In the genomic region with DNA sequence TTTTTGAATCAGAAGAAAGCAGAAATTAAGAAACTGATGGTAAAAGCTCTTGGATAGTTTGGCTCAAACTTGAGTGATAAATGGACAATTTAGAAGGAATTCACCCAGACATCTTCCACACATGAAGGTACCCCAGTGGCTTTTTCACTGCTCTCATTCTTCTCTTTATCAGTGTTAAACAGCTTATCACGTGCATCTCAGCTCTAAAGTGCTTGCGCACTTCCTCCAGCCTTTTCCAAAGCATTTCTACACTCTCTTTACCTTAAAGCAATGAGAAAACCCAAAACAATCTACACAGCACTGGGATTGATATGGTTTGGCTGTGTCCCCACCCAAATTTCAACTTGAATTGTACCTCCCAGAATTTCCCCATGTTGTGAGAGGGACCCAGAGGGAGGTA, we compare ENCODE assay signal across 29 cellular contexts.
"Had no signal": no experiment of that assay in that cellular context is flagged by ENCODE, and none has a peak within 500 bp of the region (broad histone marks: within the 10 kb centered on the region; RNA-seq: fewer than 3 reads in every experiment).

No MANE protein-coding gene starts in this region.

- H3K27me3 Mint-ChIP-seq: activated CD4-positive, alpha-beta memory T cell treated with anti-CD3 and anti-CD28 coated beads for 36 hours; activated CD4-positive, alpha-beta T cell treated with anti-CD3 and anti-CD28 coated beads for 36 hours; activated CD4-positive, alpha-beta T cell treated with anti-CD3 and anti-CD28 coated beads, Interleukin-2, amount 10 ng/mL, durations not matched to agents 24 days and 14 days; activated CD8-positive, alpha-beta memory T cell treated with anti-CD3 and anti-CD28 coated beads, Interleukin-2, amount 10 ng/mL, durations not matched to agents 7 days and 5 days; activated naive CD8-positive, alpha-beta T cell; activated T-cell treated with anti-CD3 and anti-CD28 coated beads, Interleukin-2, amount 50 U/mL, for 24 hours; central memory CD8-positive, alpha-beta T cell; dendritic cell treated with granulocyte-macrophage colony-stimulating factor and Interleukin-4, amounts not matched to agents 40 ng/mL and 50 ng/mL, for 4 days had no signal

- DNase-seq: activated CD4-positive, alpha-beta memory T cell treated with anti-CD3 and anti-CD28 coated beads for 36 hours; activated CD4-positive, alpha-beta T cell treated with anti-CD3 and anti-CD28 coated beads for 36 hours; activated CD4-positive, alpha-beta T cell treated with anti-CD3 and anti-CD28 coated beads, Interleukin-2, amount 10 ng/mL, durations not matched to agents 24 days and 14 days; activated CD4-positive, CD25-positive, alpha-beta regulatory T cell; activated CD4-positive, CD25-positive, alpha-beta regulatory T cell treated with anti-CD3 and anti-CD28 coated beads, Interleukin-2, amount 50 U/mL, for 72 hours; activated CD8-positive, alpha-beta memory T cell treated with anti-CD3 and anti-CD28 coated beads, Interleukin-2, amount 10 ng/mL, durations not matched to agents 7 days and 5 days; activated CD8-positive, alpha-beta memory T cell treated with anti-CD3 and anti-CD28 coated beads, Interleukin-2, amount 50 U/mL, for 4 hours; activated CD8-positive, alpha-beta T cell treated with anti-CD3 and anti-CD28 coated beads, Interleukin-2, amount 10 ng/mL, durations not matched to agents 7 days and 5 days; activated gamma-delta T cell; activated naive CD4-positive, alpha-beta T cell; activated naive CD4-positive, alpha-beta T cell treated with anti-CD3 and anti-CD28 coated beads, Interleukin-2, amount 50 U/mL, for 16 hours; activated T-cell treated with anti-CD3 and anti-CD28 coated beads, Interleukin-2, amount 50 U/mL, for 24 hours; activated T-cell treated with anti-CD3 and anti-CD28 coated beads, Interleukin-2, amount 50 U/mL, for 72 hours; amniotic stem cell; anterior cingulate cortex; brain microvascular endothelial cell; dorsolateral prefrontal cortex; effector memory CD4-positive, alpha-beta T cell; erythroblast; gastrocnemius medialis; glutamatergic neuron; heart left ventricle; T-helper 2 cell had no signal

- H3K36me3 ChIP-seq: brain microvascular endothelial cell, esophagus muscularis mucosa, gastrocnemius medialis, heart left ventricle had no signal

- H3K27ac Mint-ChIP-seq: activated CD4-positive, alpha-beta memory T cell treated with anti-CD3 and anti-CD28 coated beads for 36 hours; activated CD4-positive, alpha-beta T cell treated with anti-CD3 and anti-CD28 coated beads for 36 hours; activated CD4-positive, alpha-beta T cell treated with anti-CD3 and anti-CD28 coated beads, Interleukin-2, amount 10 ng/mL, durations not matched to agents 24 days and 14 days; activated CD8-positive, alpha-beta memory T cell treated with anti-CD3 and anti-CD28 coated beads, Interleukin-2, amount 10 ng/mL, durations not matched to agents 7 days and 5 days; activated CD8-positive, alpha-beta T cell treated with anti-CD3 and anti-CD28 coated beads, Interleukin-2, amount 10 ng/mL, durations not matched to agents 7 days and 5 days; activated naive CD8-positive, alpha-beta T cell; activated T-cell treated with anti-CD3 and anti-CD28 coated beads, Interleukin-2, amount 50 U/mL, for 24 hours; activated T-cell treated with anti-CD3 and anti-CD28 coated beads, Interleukin-2, amount 50 U/mL, for 72 hours; dendritic cell treated with granulocyte-macrophage colony-stimulating factor and Interleukin-4, amounts not matched to agents 40 ng/mL and 50 ng/mL, for 4 days had no signal

- H3K27ac ChIP-seq: brain microvascular endothelial cell, coronary artery, dorsolateral prefrontal cortex, esophagus muscularis mucosa, foreskin keratinocyte, gastrocnemius medialis, heart left ventricle had no signal

- H3K4me1 Mint-ChIP-seq: activated CD4-positive, alpha-beta T cell treated with anti-CD3 and anti-CD28 coated beads for 36 hours; activated CD4-positive, alpha-beta T cell treated with anti-CD3 and anti-CD28 coated beads, Interleukin-2, amount 10 ng/mL, durations not matched to agents 24 days and 14 days; activated CD8-positive, alpha-beta memory T cell treated with anti-CD3 and anti-CD28 coated beads, Interleukin-2, amount 10 ng/mL, durations not matched to agents 7 days and 5 days; central memory CD8-positive, alpha-beta T cell had no signal

- H3K27me3 ChIP-seq: brain microvascular endothelial cell, esophagus muscularis mucosa, foreskin keratinocyte, gastrocnemius medialis, heart left ventricle had no signal

- H3K4me3 ChIP-seq: coronary artery, dorsolateral prefrontal cortex, esophagus muscularis mucosa, gastrocnemius medialis, heart left ventricle had no signal

- ATAC-seq: activated CD4-positive, alpha-beta T cell treated with anti-CD3 and anti-CD28 coated beads for 36 hours; activated CD8-positive, alpha-beta memory T cell treated with anti-CD3 and anti-CD28 coated beads, Interleukin-2, amount 10 ng/mL, durations not matched to agents 7 days and 5 days; activated CD8-positive, alpha-beta T cell treated with anti-CD3 and anti-CD28 coated beads, Interleukin-2, amount 10 ng/mL, durations not matched to agents 7 days and 5 days; activated T-cell treated with anti-CD3 and anti-CD28 coated beads, Interleukin-2, amount 50 U/mL, for 72 hours; foreskin keratinocyte; gastrocnemius medialis; heart left ventricle had no signal

- H3K4me1 ChIP-seq: esophagus muscularis mucosa, gastrocnemius medialis, heart left ventricle had no signal

- H3K4me3 Mint-ChIP-seq: activated CD4-positive, alpha-beta memory T cell treated with anti-CD3 and anti-CD28 coated beads for 36 hours; activated CD4-positive, alpha-beta T cell treated with anti-CD3 and anti-CD28 coated beads for 36 hours; activated CD4-positive, alpha-beta T cell treated with anti-CD3 and anti-CD28 coated beads, Interleukin-2, amount 10 ng/mL, durations not matched to agents 24 days and 14 days; activated CD8-positive, alpha-beta memory T cell treated with anti-CD3 and anti-CD28 coated beads, Interleukin-2, amount 10 ng/mL, durations not matched to agents 7 days and 5 days; activated CD8-positive, alpha-beta T cell treated with anti-CD3 and anti-CD28 coated beads, Interleukin-2, amount 10 ng/mL, durations not matched to agents 7 days and 5 days; activated naive CD8-positive, alpha-beta T cell; activated T-cell treated with anti-CD3 and anti-CD28 coated beads, Interleukin-2, amount 50 U/mL, for 24 hours; activated T-cell treated with anti-CD3 and anti-CD28 coated beads, Interleukin-2, amount 50 U/mL, for 72 hours; central memory CD8-positive, alpha-beta T cell; dendritic cell treated with granulocyte-macrophage colony-stimulating factor and Interleukin-4, amounts not matched to agents 40 ng/mL and 50 ng/mL, for 4 days had no signal

- H3K36me3 Mint-ChIP-seq: activated CD8-positive, alpha-beta memory T cell treated with anti-CD3 and anti-CD28 coated beads, Interleukin-2, amount 10 ng/mL, durations not matched to agents 7 days and 5 days; activated naive CD8-positive, alpha-beta T cell had no signal

- H3K9me3 ChIP-seq: esophagus muscularis mucosa, gastrocnemius medialis, heart left ventricle had no signal

- H3K9me3 Mint-ChIP-seq: activated CD4-positive, alpha-beta T cell treated with anti-CD3 and anti-CD28 coated beads, Interleukin-2, amount 10 ng/mL, durations not matched to agents 24 days and 14 days; dendritic cell treated with granulocyte-macrophage colony-stimulating factor and Interleukin-4, amounts not matched to agents 40 ng/mL and 50 ng/mL, for 4 days had no signal
